Comparison of ENCODE assay signal across 8 cellular contexts in genomic region chr9:135479469-135480052, GRCh38. TPM values are rescaled to one million over a fixed set of nuclear protein-coding genes. Genes with fewer than 3 reads are reported as not detected.
DNase-seq lines count a peak whose midpoint lies in the region; ATAC-seq and TF ChIP-seq lines count a peak whose summit lies in the region.

Gene PPP1R26 (plus strand): TSS chr9:135479782. CDS start chr9:135484511, 4,729 bp downstream.

- H2AK5ac ChIP-seq in trophoblast cell (ENCODE audit: low read length) = no peak within 1 kb of the TSS

- H3K9ac ChIP-seq in trophoblast cell (ENCODE audit: low read length) = peak within 1 kb of the TSS; percentile 53

- no peak for TF ChIP-seq POLR2A in heart left ventricle (IDR thresholded peaks at IDR 0.05)

- H3K4me3 ChIP-seq in heart left ventricle (peak within 1 kb of the TSS; percentile 69 to 96 (median 76)), trophoblast cell (ENCODE audit: low read depth, low read length) (peak within 1 kb of the TSS; percentile 79)

- H2BK5ac ChIP-seq in trophoblast cell (ENCODE audit: low read depth, low read length, poor library complexity) = peak within 1 kb of the TSS; percentile 74

- H2BK12ac ChIP-seq in trophoblast cell (ENCODE audit: low read length) = no peak within 1 kb of the TSS

- 0 to 1% (median 1%) methylated on average over 15 to 102 of the region's 103 CpGs for WGBS in heart left ventricle, 4 donors
- WGBS in trophoblast cell (ENCODE audit: extremely low coverage, insufficient coverage, insufficient read length) = no CpG with 5 or more reads among the region's 103 CpGs

- H4K91ac ChIP-seq in trophoblast cell (ENCODE audit: low read depth, low read length) = peak within 1 kb of the TSS; percentile 70

- peak within 1 kb of the TSS; percentile 97 for H3K18ac ChIP-seq in trophoblast cell (ENCODE audit: low read length)

- TF ChIP-seq CTCF in activated CD8-positive, alpha-beta T cell treated with anti-CD3 and anti-CD28 coated beads for 36 hours (IDR thresholded peaks at IDR 0.05) = no peak
- TF ChIP-seq CTCF in heart left ventricle (IDR thresholded peaks at IDR 0.05) = no peak

- no peaks in the 10 kb centered on the region for H3K27me3 ChIP-seq in heart left ventricle
- no peaks in the 10 kb centered on the region for H3K27me3 ChIP-seq in trophoblast cell (ENCODE audit: insufficient read depth, low read length)

- H3K36me3 Mint-ChIP-seq in activated naive CD4-positive, alpha-beta T cell treated with anti-CD3 and anti-CD28 coated beads, Interleukin-2, amount 50 U/mL, for 24 hours = no peaks in the 10 kb centered on the region
- H3K36me3 Mint-ChIP-seq in activated naive CD4-positive, alpha-beta T cell treated with anti-CD3 and anti-CD28 coated beads, Interleukin-2, amount 50 U/mL, for 72 hours = peaks cover 5 to 7% of the 10 kb centered on the region in 2 donors
- H3K36me3 Mint-ChIP-seq in activated CD8-positive, alpha-beta T cell treated with anti-CD3 and anti-CD28 coated beads for 36 hours (ENCODE audit: low read depth) = peaks cover 2% of the 10 kb centered on the region

- peak within 1 kb of the TSS; percentile 89 for H4K8ac ChIP-seq in trophoblast cell (ENCODE audit: low read depth, low read length)

- peak within 1 kb of the TSS; percentile 63 for H4K12ac ChIP-seq in trophoblast cell (ENCODE audit: low read depth, low read length)

- H3K4me2 ChIP-seq in trophoblast cell (ENCODE audit: low read length) = peak within 1 kb of the TSS; percentile 80

- peaks cover 9% of the 10 kb centered on the region for H3K4me1 Mint-ChIP-seq in activated naive CD4-positive, alpha-beta T cell treated with anti-CD3 and anti-CD28 coated beads, Interleukin-2, amount 50 U/mL, for 24 hours
- H3K4me1 Mint-ChIP-seq in activated CD8-positive, alpha-beta T cell treated with anti-CD3 and anti-CD28 coated beads for 36 hours (ENCODE audit: low read depth) = peaks cover 2% of the 10 kb centered on the region

- DNase-seq in activated naive CD4-positive, alpha-beta T cell treated with anti-CD3 and anti-CD28 coated beads, Interleukin-2, amount 50 U/mL, for 72 hours (ENCODE audit: low spot score in 2 of 2) = no peak
- DNase-seq in activated CD8-positive, alpha-beta T cell treated with anti-CD3 and anti-CD28 coated beads for 36 hours = no peak
- DNase-seq in heart left ventricle (peak in 4 of 5 donors; percentile 46 to 66 (median 56)), trophoblast cell (no peak), NCI-H526 treated with DMSO at 0.1 percent for 48 hours (lab: John Stamatoyannopoulos, UW) (no peak)
- no peak for DNase-seq in activated CD4-positive, CD25-positive, alpha-beta regulatory T cell treated with anti-CD3 and anti-CD28 coated beads, Interleukin-2, amount 50 U/mL, for 72 hours
- DNase-seq in activated effector memory CD4-positive, alpha-beta T cell treated with anti-CD3 and anti-CD28 coated beads, Interleukin-2, amount 50 U/mL, for 16 hours = no peak

- H3K4ac ChIP-seq in trophoblast cell (ENCODE audit: low read depth, low read length) = peak within 1 kb of the TSS; percentile 28

- POLR2A ChIA-PET in activated CD8-positive, alpha-beta T cell treated with anti-CD3 and anti-CD28 coated beads for 36 hours (lab: Charles Lee) = no interaction called here

- H3K14ac ChIP-seq in trophoblast cell (ENCODE audit: low read length) = peak within 1 kb of the TSS; percentile 50

- H3K23ac ChIP-seq in trophoblast cell (ENCODE audit: low read length) = no peak within 1 kb of the TSS

- ATAC-seq in activated naive CD4-positive, alpha-beta T cell treated with anti-CD3 and anti-CD28 coated beads, Interleukin-2, amount 50 U/mL, for 72 hours = no peak
- no peak for ATAC-seq in activated CD8-positive, alpha-beta T cell treated with anti-CD3 and anti-CD28 coated beads for 36 hours
- ATAC-seq in heart left ventricle = peak in 3 of 4 donors; percentile 42 to 72 (median 54)

- intact Hi-C loops in activated CD8-positive, alpha-beta T cell treated with anti-CD3 and anti-CD28 coated beads for 36 hours (cut with micrococcal nuclease) = no loop called here
- intact Hi-C loops in heart left ventricle (cut with DNase I) = no loop called here

- H3K9me3 ChIP-seq in heart left ventricle = no peaks in the 10 kb centered on the region
- H3K9me3 ChIP-seq in trophoblast cell (ENCODE audit: insufficient read depth, low read depth, low read length) = no peaks in the 10 kb centered on the region

- H3K4me3 Mint-ChIP-seq in activated naive CD4-positive, alpha-beta T cell treated with anti-CD3 and anti-CD28 coated beads, Interleukin-2, amount 50 U/mL, for 24 hours = peak within 1 kb of the TSS; percentile 93
- peak within 1 kb of the TSS; percentile 75 for H3K4me3 Mint-ChIP-seq in activated CD8-positive, alpha-beta T cell treated with anti-CD3 and anti-CD28 coated beads for 36 hours

- H3K36me3 ChIP-seq in heart left ventricle = peaks cover 0 to 10% (median 8%) of the 10 kb centered on the region in 9 donors
- peaks cover 8 to 13% of the 10 kb centered on the region in 2 experiments for H3K36me3 ChIP-seq in trophoblast cell (ENCODE audit: control insufficient read depth in 1 of 2, insufficient read depth in 2 of 2, low read length in 2 of 2)

- peak within 1 kb of the TSS; percentile 21 for H2BK120ac ChIP-seq in trophoblast cell (ENCODE audit: insufficient read depth, low read length, poor library complexity)

- H2AFZ ChIP-seq in trophoblast cell (ENCODE audit: insufficient read depth, low read length, poor library complexity) = peak within 1 kb of the TSS; percentile 73

- CTCF ChIA-PET in activated CD8-positive, alpha-beta T cell treated with anti-CD3 and anti-CD28 coated beads for 36 hours (lab: Charles Lee) = no interaction called here

- peaks cover 29% of the 10 kb centered on the region for H3K27me3 Mint-ChIP-seq in activated naive CD4-positive, alpha-beta T cell treated with anti-CD3 and anti-CD28 coated beads, Interleukin-2, amount 50 U/mL, for 24 hours
- H3K27me3 Mint-ChIP-seq in activated CD8-positive, alpha-beta T cell treated with anti-CD3 and anti-CD28 coated beads for 36 hours = peaks cover 41% of the 10 kb centered on the region

- H3K79me1 ChIP-seq in trophoblast cell (ENCODE audit: low read length) = peaks cover 8% of the 10 kb centered on the region

- no peak within 1 kb of the TSS for H3K27ac Mint-ChIP-seq in activated naive CD4-positive, alpha-beta T cell treated with anti-CD3 and anti-CD28 coated beads, Interleukin-2, amount 50 U/mL, for 24 hours
- no peak within 1 kb of the TSS for H3K27ac Mint-ChIP-seq in activated naive CD4-positive, alpha-beta T cell treated with anti-CD3 and anti-CD28 coated beads, Interleukin-2, amount 50 U/mL, for 72 hours
- H3K27ac Mint-ChIP-seq in activated CD8-positive, alpha-beta T cell treated with anti-CD3 and anti-CD28 coated beads for 36 hours = no peak within 1 kb of the TSS

- peak within 1 kb of the TSS; percentile 60 to 89 (median 72) for H3K27ac ChIP-seq in heart left ventricle
- H3K27ac ChIP-seq in trophoblast cell (ENCODE audit: low read depth, low read length) = no peak within 1 kb of the TSS

- H3K9me3 Mint-ChIP-seq in activated naive CD4-positive, alpha-beta T cell treated with anti-CD3 and anti-CD28 coated beads, Interleukin-2, amount 50 U/mL, for 24 hours = no peaks in the 10 kb centered on the region
- H3K9me3 Mint-ChIP-seq in activated naive CD4-positive, alpha-beta T cell treated with anti-CD3 and anti-CD28 coated beads, Interleukin-2, amount 50 U/mL, for 72 hours = no peaks in the 10 kb centered on the region
- H3K9me3 Mint-ChIP-seq in activated CD8-positive, alpha-beta T cell treated with anti-CD3 and anti-CD28 coated beads for 36 hours = no peaks in the 10 kb centered on the region

- peaks cover 3% of the 10 kb centered on the region for H3K79me2 ChIP-seq in trophoblast cell (ENCODE audit: control insufficient read depth, insufficient read depth, low read length, poor library complexity)

- H3K4me1 ChIP-seq in heart left ventricle (peaks cover 0 to 27% (median 14%) of the 10 kb centered on the region in 12 donors), trophoblast cell (ENCODE audit: control insufficient read depth in 1 of 2, insufficient read depth in 2 of 2, low read length in 2 of 2) (peaks cover 0 to 7% of the 10 kb centered on the region in 2 experiments)

RNA-seq across cellular contexts. Expression of gene PPP1R26, which starts in this region (rescaled TPM):
- under 1 TPM; 0.14 to 0.54 TPM for total RNA-seq in activated naive CD4-positive, alpha-beta T cell treated with anti-CD3 and anti-CD28 coated beads, Interleukin-2, amount 50 U/mL, for 72 hours
- total RNA-seq in activated CD8-positive, alpha-beta T cell treated with anti-CD3 and anti-CD28 coated beads for 36 hours = under 1 TPM; 0.54 to 0.58 TPM
- total RNA-seq in heart left ventricle = 10 to 100 TPM; 17.3 to 30.1 (median 19.4) TPM
- 10 to 100 TPM; 13.2 to 13.6 TPM for polyA plus RNA-seq in heart left ventricle
- polyA plus RNA-seq in trophoblast cell (2013) = 6.9 and 7.6 TPM in 2 replicates

Comparison
In these comparisons a context has a peak if more than half of its experiments do, and no peak if none do; other contexts are left out.
1. RNA of gene PPP1R26 (total RNA-seq): 17.3 to 30.1 TPM in heart left ventricle; 0.54 to 0.58 TPM in activated CD8-positive, alpha-beta T cell treated with anti-CD3 and anti-CD28 coated beads for 36 hours and 0.14 to 0.54 TPM in activated naive CD4-positive, alpha-beta T cell treated with anti-CD3 and anti-CD28 coated beads, Interleukin-2, amount 50 U/mL, for 72 hours; every median in the first group is over 10 times any median in the second.
2. ATAC-seq: peak in heart left ventricle (3 of 4); none in activated naive CD4-positive, alpha-beta T cell treated with anti-CD3 and anti-CD28 coated beads, Interleukin-2, amount 50 U/mL, for 72 hours (0 of 2) and activated CD8-positive, alpha-beta T cell treated with anti-CD3 and anti-CD28 coated beads for 36 hours (single experiment).
3. DNase-seq: peak in heart left ventricle (4 of 5); none in activated naive CD4-positive, alpha-beta T cell treated with anti-CD3 and anti-CD28 coated beads, Interleukin-2, amount 50 U/mL, for 72 hours (0 of 2), activated CD8-positive, alpha-beta T cell treated with anti-CD3 and anti-CD28 coated beads for 36 hours (single experiment), trophoblast cell (0 of 2), activated CD4-positive, CD25-positive, alpha-beta regulatory T cell treated with anti-CD3 and anti-CD28 coated beads, Interleukin-2, amount 50 U/mL, for 72 hours (single experiment), activated effector memory CD4-positive, alpha-beta T cell treated with anti-CD3 and anti-CD28 coated beads, Interleukin-2, amount 50 U/mL, for 16 hours (single experiment) and NCI-H526 treated with DMSO at 0.1 percent for 48 hours (single experiment).